ENCODE assay signal across 7 cellular contexts in genomic region chr1:221994274-221994698, GRCh38.
DNase-seq lines count a peak whose midpoint lies in the region; ATAC-seq and TF ChIP-seq lines count a peak whose summit lies in the region.

No MANE protein-coding gene starts in this region.

- no peaks in the 10 kb centered on the region for H3K36me3 ChIP-seq in right lobe of liver

- peak; percentile 74 to 75 for DNase-seq in activated T-cell treated with anti-CD3 and anti-CD28 coated beads, Interleukin-2, amount 50 U/mL, for 48 hours
- peak; percentile 34 for DNase-seq in stimulated activated CD4-positive, alpha-beta T cell treated with anti-CD3 and anti-CD28 coated beads, Interleukin-4, amount 100 ng/mL, for 24 hours
- DNase-seq in GDM1 (lab: John Stamatoyannopoulos, UW) (no peak), DMS153 treated with DMSO at 0.1 percent for 48 hours (lab: John Stamatoyannopoulos, UW; ENCODE audit: unreplicated experiment) (no peak), right lobe of liver (no peak)

- H3K4me1 ChIP-seq in right lobe of liver: no peaks in the 10 kb centered on the region

- H3K27me3 ChIP-seq in right lobe of liver: no peaks in the 10 kb centered on the region

- no peaks in the 10 kb centered on the region for H3K9me3 ChIP-seq in right lobe of liver

- H3K27ac ChIP-seq in right lobe of liver: no peak overlapping the region

- H3K4me3 ChIP-seq in right lobe of liver: no peak overlapping the region

- TF ChIP-seq POLR2A in right lobe of liver (IDR thresholded peaks at IDR 0.05): no peak

- intact Hi-C loops in right lobe of liver (cut with DNase I): no loop called here

- no peak for TF ChIP-seq CTCF in right lobe of liver (IDR thresholded peaks at IDR 0.05)

- ATAC-seq in GM19035 (IDR thresholded peaks at IDR 0.05; ENCODE audit: unreplicated experiment) (peak; percentile 73), HG03039 (IDR thresholded peaks at IDR 0.05; ENCODE audit: unreplicated experiment) (peak; percentile 86), right lobe of liver (no peak)

Comparison
In these comparisons a context has a peak if more than half of its experiments do, and no peak if none do; other contexts are left out.
1. ATAC-seq: peak in GM19035 (single experiment) and HG03039 (single experiment); none in right lobe of liver (0 of 4).
2. DNase-seq: peak in activated T-cell treated with anti-CD3 and anti-CD28 coated beads, Interleukin-2, amount 50 U/mL, for 48 hours (2 of 2) and stimulated activated CD4-positive, alpha-beta T cell treated with anti-CD3 and anti-CD28 coated beads, Interleukin-4, amount 100 ng/mL, for 24 hours (single experiment); none in GDM1 (single experiment), DMS153 treated with DMSO at 0.1 percent for 48 hours (single experiment) and right lobe of liver (0 of 3).